11 cellular contexts compared by ENCODE assay signal in the genomic region with DNA sequence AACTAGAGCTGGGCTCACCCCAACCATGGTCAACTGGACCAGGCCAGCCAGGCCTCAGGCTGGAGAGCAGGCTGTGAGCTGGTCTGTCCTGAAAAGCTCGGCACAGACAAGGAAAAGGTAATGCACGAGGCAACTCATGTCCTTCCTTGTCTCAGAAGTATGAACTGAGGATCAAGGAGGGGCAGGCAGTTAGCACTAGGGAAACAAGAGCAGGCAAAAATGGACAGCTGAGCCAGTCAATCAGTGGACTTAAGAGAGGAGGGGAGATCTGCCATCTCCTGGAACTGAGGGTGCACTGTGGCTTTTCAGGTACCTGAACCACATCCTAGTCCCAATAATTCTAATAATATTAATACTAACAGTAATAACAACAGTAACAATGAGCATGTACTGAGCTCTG. TPM values are rescaled to one million over a fixed set of nuclear protein-coding genes. Genes with fewer than 3 reads are reported as not detected.
DNase-seq lines count a peak whose midpoint lies in the region; ATAC-seq, FAIRE-seq and TF ChIP-seq lines count a peak whose summit lies in the region.
"Had no signal": no experiment of that assay in that cellular context is flagged by ENCODE, and none has a peak within 500 bp of the region (broad histone marks: within the 10 kb centered on the region; RNA-seq: fewer than 3 reads in every experiment).

No MANE protein-coding gene starts in this region.

- no peaks in the 10 kb centered on the region for H3K9me3 Mint-ChIP-seq in CD4-positive, CD25-positive, alpha-beta regulatory T cell
- no peaks in the 10 kb centered on the region for H3K9me3 Mint-ChIP-seq in HFFc6
- H3K9me3 Mint-ChIP-seq: brain had no signal

- POLR2A ChIA-PET in GM12878 (lab: Charles Lee): interaction anchor here (0.6 to 1.3 kb wide), 4 partner anchors 12 to 223 kb away, joined by 3 to 11 read pairs (median 6); a partner anchor contains a TSS

- FAIRE-seq in GM12878 (lab: Jason Lieb, UNC): no peak

- H3K27me3 ChIP-seq in CD4-positive, CD25-positive, alpha-beta regulatory T cell (ENCODE audit: control insufficient read depth, insufficient read depth, low read length): no peaks in the 10 kb centered on the region
- H3K27me3 ChIP-seq in GM12878 (replicated peaks in 1 of 2; ENCODE audit: control insufficient read depth in 2 of 2, insufficient read depth in 2 of 2, low read length in 1 of 2): no peaks in the 10 kb centered on the region
- H3K27me3 ChIP-seq in osteoblast (ENCODE audit: insufficient read depth, low read length): no peaks in the 10 kb centered on the region

- TF ChIP-seq POLR2A in GM12878 (IDR thresholded peaks at IDR 0.05; ENCODE audit: low read depth, low read length): no peak

- RAD21 ChIA-PET in GM12878 (lab: Charles Lee; ENCODE audit: unreplicated experiment): interaction anchor here (0.8 to 16.5 kb wide), 4 partner anchors 10 to 22 kb away, joined by 3 to 292 read pairs (median 4); a partner anchor contains a TSS

- WGBS in GM12878 (ENCODE audit: insufficient coverage, insufficient replicate concordance, low lambda C conversion rate, missing lambda C conversion rate): 98% methylated on average over 2 of the region's 2 CpGs

- BruUV-seq in GM12878 (replicated peaks; lab: Mats Ljungman, UMichigan): no TSS peak

- H3K36me3 ChIP-seq in CD4-positive, CD25-positive, alpha-beta regulatory T cell (ENCODE audit: control insufficient read depth, insufficient read depth, low read length): peaks cover 41% of the 10 kb centered on the region
- no peaks in the 10 kb centered on the region; a peak in 1 of 4 replicates for H3K36me3 ChIP-seq in GM12878 (ENCODE audit: control insufficient read depth in 2 of 2, insufficient read depth in 2 of 2, low read length in 1 of 2)
- no peaks in the 10 kb centered on the region for H3K36me3 ChIP-seq in osteoblast (ENCODE audit: insufficient read depth, low read length)

- H3K4me1 ChIP-seq in CD4-positive, CD25-positive, alpha-beta regulatory T cell (ENCODE audit: control insufficient read depth, insufficient read depth, low read length, poor library complexity, severe bottlenecking): peaks cover 65% of the 10 kb centered on the region
- H3K4me1 ChIP-seq in GM12878 (ENCODE audit: control insufficient read depth, insufficient read depth, low read length) (peaks cover 23% of the 10 kb centered on the region), osteoblast (ENCODE audit: insufficient read depth, low read length) (peaks cover 49% of the 10 kb centered on the region)

- ATAC-seq in CD4-positive, CD25-positive, alpha-beta regulatory T cell (ENCODE audit: low read depth in 2 of 2): peak in 1 of 2 donors; percentile 32
- ATAC-seq in GM12878 (no peak; the same call in 2 of the 3 replicates), HG02884 (IDR thresholded peaks at IDR 0.05; ENCODE audit: unreplicated experiment) (no peak), GM21737 (IDR thresholded peaks at IDR 0.05; ENCODE audit: unreplicated experiment) (no peak)

- TF ChIP-seq CTCF in HFFc6 (IDR thresholded peaks at IDR 0.05): no peak
- TF ChIP-seq CTCF in GM12878 (IDR thresholded peaks at IDR 0.05 in 2 of 3, conservative IDR thresholded peaks at IDR 0.05 in 1 of 3; ENCODE audit: control insufficient read depth in 2 of 3, extremely low read depth in 1 of 3, insufficient read depth in 1 of 3, low read depth in 3 of 3, low read length in 3 of 3): no peak
- TF ChIP-seq CTCF in osteoblast (IDR thresholded peaks at IDR 0.05; ENCODE audit: extremely low read depth, low read depth, low read length): no peak

- TF ChIP-seq EP300 in GM12878 (IDR thresholded peaks at IDR 0.05; ENCODE audit: borderline replicate concordance in 1 of 2, control insufficient read depth in 1 of 2, low read depth in 2 of 2, low read length in 2 of 2): no peak

- H3K79me2 ChIP-seq in GM12878 (ENCODE audit: control insufficient read depth, insufficient read depth, low read length) (no peaks in the 10 kb centered on the region; the same call in none of the 2 replicates), osteoblast (ENCODE audit: insufficient read depth, low read length) (peaks cover 3% of the 10 kb centered on the region)

- peak overlapping the region; percentile 41; the same call in 1 of the 2 replicates for H3K4me2 ChIP-seq in GM12878 (ENCODE audit: control insufficient read depth, insufficient read depth)
- no peak overlapping the region for H3K4me2 ChIP-seq in osteoblast (ENCODE audit: insufficient read depth, low read length)

- no peak for TF ChIP-seq RAD21 in GM12878 (IDR thresholded peaks at IDR 0.05; ENCODE audit: insufficient read depth, low read depth, low read length)

- H2AFZ ChIP-seq in GM12878 (ENCODE audit: control insufficient read depth, low read depth, low read length) (no peak overlapping the region), osteoblast (ENCODE audit: low read length) (no peak overlapping the region)

- SMC1A ChIA-PET in GM12878 (lab: Charles Lee; ENCODE audit: uncharacterized antibody, unreplicated experiment): interaction anchor here (0.8 to 31.8 kb wide), 3 partner anchors 12 to 68 kb away, joined by 3 to 512 read pairs (median 457); a partner anchor contains a TSS

- no peaks in the 10 kb centered on the region for H3K9me3 ChIP-seq in CD4-positive, CD25-positive, alpha-beta regulatory T cell (ENCODE audit: control insufficient read depth in 2 of 2, low read length in 2 of 2)
- H3K9me3 ChIP-seq in GM12878 (replicated peaks; ENCODE audit: control insufficient read depth, insufficient read depth, low read length) (no peaks in the 10 kb centered on the region), osteoblast (ENCODE audit: low read depth, low read length) (no peaks in the 10 kb centered on the region)

- peak overlapping the region; percentile 90 to 96 (median 93) for H3K27ac Mint-ChIP-seq in CD4-positive, CD25-positive, alpha-beta regulatory T cell
- peak overlapping the region; percentile 28; the same call in 1 of the 2 replicates for H3K27ac Mint-ChIP-seq in HFFc6
- H3K27ac Mint-ChIP-seq: brain, progenitor cell of endocrine pancreas had no signal

- H3K4me3 Mint-ChIP-seq in CD4-positive, CD25-positive, alpha-beta regulatory T cell: peak overlapping the region; percentile 58 to 83 (median 76)
- no peak overlapping the region for H3K4me3 Mint-ChIP-seq in HFFc6
- H3K4me3 Mint-ChIP-seq: brain had no signal

- in situ Hi-C loops in GM12878 (cut with MboI): no loop called here

- no peak for DNase-seq in CD4-positive, CD25-positive, alpha-beta regulatory T cell
- DNase-seq in HFFc6: no peak
- DNase-seq in GM12878 (ENCODE audit: low read depth, low spot score): no peak
- no peak for DNase-seq in osteoblast (ENCODE audit: insufficient read length, low spot score, missing footprints)
- no peak for DNase-seq in NCI-H1105 (lab: John Stamatoyannopoulos, UW)
- DNase-seq: effector CD8-positive, alpha-beta T cell; NCI-H2171 had no signal

- peak overlapping the region; percentile 64 for H3K4me3 ChIP-seq in CD4-positive, CD25-positive, alpha-beta regulatory T cell (ENCODE audit: low read depth, low read length)
- H3K4me3 ChIP-seq in GM12878: no peak overlapping the region
- H3K4me3 ChIP-seq in osteoblast (ENCODE audit: insufficient read depth, low read length): no peak overlapping the region

- CTCF ChIA-PET in GM12878 (lab: Yijun Ruan, JAX): interaction anchor here (0.7 to 31.2 kb wide), 5 partner anchors 12 to 66 kb away, joined by 3 to 534 read pairs (median 5); no protein-coding TSS in a partner anchor

- H3K27me3 Mint-ChIP-seq in CD4-positive, CD25-positive, alpha-beta regulatory T cell: no peaks in the 10 kb centered on the region
- peaks cover 2% of the 10 kb centered on the region; the same call in 1 of the 2 replicates for H3K27me3 Mint-ChIP-seq in HFFc6 (ENCODE audit: insufficient read depth)
- H3K27me3 Mint-ChIP-seq: brain, progenitor cell of endocrine pancreas had no signal

- H3K4me1 Mint-ChIP-seq in CD4-positive, CD25-positive, alpha-beta regulatory T cell: peaks cover 24 to 85% (median 71%) of the 10 kb centered on the region in 4 donors
- peaks cover 52% of the 10 kb centered on the region for H3K4me1 Mint-ChIP-seq in HFFc6 (ENCODE audit: low read depth)

- H3K36me3 Mint-ChIP-seq in CD4-positive, CD25-positive, alpha-beta regulatory T cell: peaks cover 36% of the 10 kb centered on the region
- peaks cover 18% of the 10 kb centered on the region; the same call in 1 of the 2 replicates for H3K36me3 Mint-ChIP-seq in HFFc6 (ENCODE audit: low read depth)
- H3K36me3 Mint-ChIP-seq: brain had no signal

- H3K27ac ChIP-seq in CD4-positive, CD25-positive, alpha-beta regulatory T cell (ENCODE audit: insufficient read depth, low read length, poor library complexity, severe bottlenecking): peak overlapping the region; percentile 49
- no peak overlapping the region for H3K27ac ChIP-seq in GM12878 (ENCODE audit: control insufficient read depth, insufficient read depth)
- peak overlapping the region; percentile 91 for H3K27ac ChIP-seq in osteoblast (ENCODE audit: low read depth, low read length)

- intact Hi-C loops in GM12878 (cut with micrococcal nuclease; ENCODE audit: unreplicated experiment): no loop called here

- H4K20me1 ChIP-seq in GM12878 (ENCODE audit: control insufficient read depth, insufficient read depth): no peaks in the 10 kb centered on the region
- no peaks in the 10 kb centered on the region for H4K20me1 ChIP-seq in osteoblast (ENCODE audit: insufficient read depth, low read length)

- no peak overlapping the region for H3K9ac ChIP-seq in GM12878 (ENCODE audit: control insufficient read depth, insufficient read depth, low read length)

RNA-seq across cellular contexts. Expression of a gene that starts 20.6 kb away (rescaled TPM):
- total RNA-seq in CD4-positive, CD25-positive, alpha-beta regulatory T cell: 473 TPM
- 100 to 1,000 TPM in 2 of 4 donors, 10 to 100 TPM in 2; 95.5 to 114 (median 105) TPM for polyA plus RNA-seq in CD4-positive, CD25-positive, alpha-beta regulatory T cell
- total RNA-seq in HFFc6 (2021; fragmentation: NEBNext Ultra II Directional; extraction: Animal tissue kit (Norgen Biotek cat#: 25700)): 10 to 100 TPM; 33.0 to 41.7 (median 38.5) TPM
- total RNA-seq in GM12878 (2013; cell fraction: nucleolus; rRNA removed): 126 and 131 TPM in 2 replicates
- total RNA-seq in GM12878 (2014; rRNA removed) (23.9 and 25.2 TPM in 2 replicates), GM12878 (2014; rRNA removed; fragmentation: Illumina TruSeq; extraction: Trizol) (52.1 and 57.1 TPM in 2 replicates), GM12878 (2021) (135 and 141 TPM in 2 replicates), osteoblast (17.7 and 18.0 TPM in 2 replicates)
- polyA plus RNA-seq in GM12878 (2011; ENCODE audit: low read depth): 45.3 TPM
- polyA plus RNA-seq in GM12878 (2011; rRNA removed) (96.8 and 110 TPM in 2 replicates), GM12878 (2014; fragmentation: Illumina TruSeq; extraction: Trizol) (185 and 188 TPM in 2 replicates), GM12878 (2014; fragmentation: Nextera tagmentation; extraction: Ambion mirVana) (10 to 100 TPM; 23.1 to 28.6 TPM), GM12878 (2014; rRNA removed) (66.7 and 68.8 TPM in 2 replicates), GM12878 (2016; fragmentation: Nextera tagmentation; extraction: Ambion mirVana) (10 to 100 TPM; 71.2 to 77.5 TPM)
- 103 and 160 TPM in 2 replicates for polyA plus RNA-seq in GM12878 (2011; cell fraction: cytosol; rRNA removed)
- 112 and 138 TPM in 2 replicates for polyA plus RNA-seq in GM12878 (2011; cell fraction: nucleus; rRNA removed)
- 115 and 116 TPM in 2 replicates for polyA plus RNA-seq in GM12878 (2012)
- polyA minus RNA-seq in GM12878 (2011; rRNA and poly(A)+ RNA removed): 114 and 136 TPM in 2 replicates
- polyA minus RNA-seq in GM12878 (2011; cell fraction: cytosol; rRNA and poly(A)+ RNA removed): 56.0 and 63.3 TPM in 2 replicates
- 84.1 and 152 TPM in 2 replicates for polyA minus RNA-seq in GM12878 (2011; cell fraction: nucleus; rRNA and poly(A)+ RNA removed)
